ENCODE assay signal across 22 cellular contexts in genomic region chr1:113210248-113210647, GRCh38.
DNase-seq lines count a peak whose midpoint lies in the region; ATAC-seq, FAIRE-seq and TF ChIP-seq lines count a peak whose summit lies in the region.
"Had no signal": no experiment of that assay in that cellular context is flagged by ENCODE, and none has a peak within 500 bp of the region (broad histone marks: within the 10 kb centered on the region; RNA-seq: fewer than 3 reads in every experiment).

No MANE protein-coding gene starts in this region.

- DNase-seq in OCI-M1 (lab: John Stamatoyannopoulos, UW) (peak; percentile 57), K562 (ENCODE audit: extremely low read depth in 1 of 4, low spot score in 3 of 4) (peak; percentile 56 to 87 (median 68)), memory B cell (ENCODE audit: low spot score in 2 of 2) (no peak), upper lobe of right lung (no peak), NCI-H1105 treated with DMSO at 0.1 percent for 48 hours (lab: John Stamatoyannopoulos, UW) (no peak), NCI-H2171 treated with DMSO at 0.1 percent for 48 hours (lab: John Stamatoyannopoulos, UW) (no peak), glutamatergic neuron (no peak)
- DNase-seq: activated B cell treated with CpG ODN at 0.5 μM for 24 hours; activated CD8-positive, alpha-beta T cell treated with anti-CD3 and anti-CD28 coated beads for 36 hours; activated gamma-delta T cell; brain microvascular endothelial cell; CD4-positive, alpha-beta T cell; GF-D8; kidney glomerular epithelial cell; mesenchymal stem cell; natural killer cell; NCI-H1417; NCI-H446 treated with DMSO at 0.1 percent for 48 hours; right lobe of liver; SK-N-SH had no signal

- no peak for TF ChIP-seq POLR2A in K562 (conservative IDR thresholded peaks at IDR 0.05)

- no peaks in the 10 kb centered on the region for H3K36me3 ChIP-seq in K562 (ENCODE audit: control insufficient read depth, insufficient read depth, low read length)
- no peaks in the 10 kb centered on the region for H3K36me3 ChIP-seq in upper lobe of right lung
- H3K36me3 ChIP-seq: brain microvascular endothelial cell, right lobe of liver, vagina had no signal

- H3K27ac ChIP-seq in K562 (ENCODE audit: extremely low read depth, low read depth, low read length) (no peak overlapping the region; the same call in 2 of the 3 replicates), upper lobe of right lung (peak overlapping the region; percentile 14)
- H3K27ac ChIP-seq: brain microvascular endothelial cell, right lobe of liver, RWPE1, vagina had no signal

- H3K27me3 ChIP-seq in K562 (ENCODE audit: control insufficient read depth in 2 of 2, insufficient read depth in 2 of 2, low read length in 2 of 2) (no peaks in the 10 kb centered on the region), upper lobe of right lung (no peaks in the 10 kb centered on the region)
- H3K27me3 ChIP-seq: brain microvascular endothelial cell, right lobe of liver, vagina had no signal

- peak in 1 of 2 experiments; percentile 19; a peak in 1 of 4 replicates for TF ChIP-seq RAD21 in K562 (CRISPR knock-in tag; conservative IDR thresholded peaks at IDR 0.05 in 1 of 2, IDR thresholded peaks at IDR 0.05 in 1 of 2)

- POLR2A ChIA-PET in K562 (lab: Yijun Ruan, JAX): interaction anchor here (0.5 to 1.2 kb wide), 7 partner anchors 9 to 181 kb away, joined by 3 to 4 read pairs (median 3); partner anchors contain the start of gene LRIG2

- ATAC-seq in K562: peak; percentile 90
- ATAC-seq in memory B cell (ENCODE audit: low read depth): no peak
- peak; percentile 65 for ATAC-seq in upper lobe of right lung
- ATAC-seq: activated CD8-positive, alpha-beta T cell treated with anti-CD3 and anti-CD28 coated beads for 36 hours; natural killer cell; right lobe of liver had no signal

- H3K4me3 Mint-ChIP-seq in memory B cell (peak overlapping the region; percentile 30), glutamatergic neuron (ENCODE audit: unreplicated experiment) (no peak overlapping the region)
- H3K4me3 Mint-ChIP-seq: activated B cell treated with CpG ODN at 0.5 μM for 24 hours; activated CD8-positive, alpha-beta T cell treated with anti-CD3 and anti-CD28 coated beads for 36 hours; CD4-positive, alpha-beta T cell; natural killer cell had no signal

- TF ChIP-seq CTCF in K562 (IDR thresholded peaks at IDR 0.05 in 2 of 3, conservative IDR thresholded peaks at IDR 0.05 in 1 of 3; ENCODE audit: insufficient read depth in 2 of 3, low read depth in 1 of 3, low read length in 3 of 3): no peak
- no peak for TF ChIP-seq CTCF in upper lobe of right lung (IDR thresholded peaks at IDR 0.05)
- no peak for TF ChIP-seq CTCF in glutamatergic neuron (IDR thresholded peaks at IDR 0.05; ENCODE audit: partially characterized antibody, unreplicated experiment)

- CTCF ChIA-PET in K562 (lab: Yijun Ruan, JAX; ENCODE audit: low intra/inter-chr PET ratio): no interaction called here

- 0% methylated on average over 4 of the region's 4 CpGs for WGBS in K562 (ENCODE audit: insufficient coverage, low coverage, missing lambda C conversion rate)

- H3K27ac Mint-ChIP-seq in memory B cell (no peak overlapping the region), glutamatergic neuron (ENCODE audit: unreplicated experiment) (no peak overlapping the region)
- H3K27ac Mint-ChIP-seq: activated B cell treated with CpG ODN at 0.5 μM for 24 hours; activated CD8-positive, alpha-beta T cell treated with anti-CD3 and anti-CD28 coated beads for 36 hours; CD4-positive, alpha-beta T cell; natural killer cell had no signal

- BruUV-seq in K562 (replicated peaks; lab: Mats Ljungman, UMichigan): no TSS peak

- peaks cover 3% of the 10 kb centered on the region for H3K9me1 ChIP-seq in K562 (ENCODE audit: control insufficient read depth, insufficient read depth, low read length)

- H3K4me2 ChIP-seq in K562 (ENCODE audit: insufficient read depth, low read length): peak overlapping the region; percentile 47
- H3K4me2 ChIP-seq: SK-N-SH had no signal

- H3K4me1 ChIP-seq in K562 (replicated peaks in 1 of 2; ENCODE audit: control insufficient read depth in 2 of 2, insufficient read depth in 2 of 2, low read length in 2 of 2) (peaks cover 38 to 45% of the 10 kb centered on the region in 2 experiments), upper lobe of right lung (peaks cover 5% of the 10 kb centered on the region)
- H3K4me1 ChIP-seq: right lobe of liver, vagina had no signal

- H3K79me2 ChIP-seq in K562 (ENCODE audit: control insufficient read depth, insufficient read depth, low read length): no peaks in the 10 kb centered on the region

- H3K4me3 ChIP-seq in K562 (no peak overlapping the region), upper lobe of right lung (no peak overlapping the region)
- H3K4me3 ChIP-seq: right lobe of liver, vagina had no signal

- peaks cover 8% of the 10 kb centered on the region for H3K4me1 Mint-ChIP-seq in memory B cell
- H3K4me1 Mint-ChIP-seq in glutamatergic neuron (ENCODE audit: low read depth, unreplicated experiment): no peaks in the 10 kb centered on the region
- H3K4me1 Mint-ChIP-seq: natural killer cell had no signal

- TF ChIP-seq EP300 in K562 (IDR thresholded peaks at IDR 0.05; ENCODE audit: low read length): peak; percentile 57; the same call in 1 of the 2 replicates

- H3K36me3 Mint-ChIP-seq in memory B cell: peaks cover 2% of the 10 kb centered on the region
- peaks cover 2% of the 10 kb centered on the region for H3K36me3 Mint-ChIP-seq in glutamatergic neuron (ENCODE audit: unreplicated experiment)
- H3K36me3 Mint-ChIP-seq: natural killer cell had no signal

- H3K9me3 ChIP-seq in K562 (replicated peaks; ENCODE audit: control insufficient read depth, insufficient read depth, low read depth, low read length): peaks cover 8% of the 10 kb centered on the region; the same call in 1 of the 2 replicates
- no peaks in the 10 kb centered on the region for H3K9me3 ChIP-seq in upper lobe of right lung
- H3K9me3 ChIP-seq: right lobe of liver, SK-N-SH, vagina had no signal

- H4K20me1 ChIP-seq in K562 (replicated peaks; ENCODE audit: control insufficient read depth, insufficient read depth, low read length): no peaks in the 10 kb centered on the region

- peaks cover 3% of the 10 kb centered on the region for H3K9me3 Mint-ChIP-seq in memory B cell
- H3K9me3 Mint-ChIP-seq in glutamatergic neuron (ENCODE audit: unreplicated experiment): no peaks in the 10 kb centered on the region
- H3K9me3 Mint-ChIP-seq: activated CD8-positive, alpha-beta T cell treated with anti-CD3 and anti-CD28 coated beads for 36 hours; CD4-positive, alpha-beta T cell had no signal

- FAIRE-seq in K562 (lab: Jason Lieb, UNC): peak; percentile 86

- no peak overlapping the region for H3K9ac ChIP-seq in K562 (ENCODE audit: insufficient read depth in 1 of 2, low read depth in 2 of 2, low read length in 2 of 2)
- H3K9ac ChIP-seq: SK-N-SH had no signal

- peaks cover 7% of the 10 kb centered on the region for H3K27me3 Mint-ChIP-seq in memory B cell
- no peaks in the 10 kb centered on the region for H3K27me3 Mint-ChIP-seq in glutamatergic neuron (ENCODE audit: unreplicated experiment)

- in situ Hi-C loops in K562 (cut with MboI): no loop called here

- intact Hi-C loops in K562 (cut with micrococcal nuclease): no loop called here
- intact Hi-C loops in upper lobe of right lung (cut with DNase I): no loop called here

- peak overlapping the region; percentile 79 for H2AFZ ChIP-seq in K562 (ENCODE audit: low read depth, low read length)

TF ChIP-seq in K562, 482 proteins besides CTCF, POLR2A, EP300 and RAD21 (continues in another document):
- TF ChIP-seq MTA3 (IDR thresholded peaks at IDR 0.05; ENCODE audit: borderline replicate concordance): 0 out of 2 replicates have a peak, but pooled peaks have one; percentile 61
- TF ChIP-seq MBD2 (IDR thresholded peaks at IDR 0.05; ENCODE audit: borderline replicate concordance, low read depth): peak; percentile 39; the same call in 1 of the 2 replicates
- peak in 1 of 3 experiments; percentile 64 for TF ChIP-seq YY1 (IDR thresholded peaks at IDR 0.05; ENCODE audit: borderline replicate concordance in 1 of 3, control insufficient read depth in 1 of 3, extremely low read depth in 1 of 3, insufficient read depth in 3 of 3, insufficient read length in 1 of 3, insufficient replicate concordance in 2 of 3, low read depth in 1 of 3, low read length in 2 of 3)
- TF ChIP-seq NR2C2 (CRISPR knock-in tag; IDR thresholded peaks at IDR 0.05): no peak
- TF ChIP-seq NR2C2 (tag; IDR thresholded peaks at IDR 0.05): no peak
- 0 out of 2 replicates have a peak, but pooled peaks have one; percentile 31 for TF ChIP-seq GABPA (tag; conservative IDR thresholded peaks at IDR 0.05; ENCODE audit: low read depth)
- no peak for TF ChIP-seq NR2F6 (CRISPR knock-in tag; IDR thresholded peaks at IDR 0.05)
- peak in 1 of 2 experiments; percentile 50; a peak in 1 of 4 replicates for TF ChIP-seq TRIM24 (IDR thresholded peaks at IDR 0.05)
- TF ChIP-seq SMAD1 (IDR thresholded peaks at IDR 0.05; ENCODE audit: low read depth, low read length, partially characterized antibody): no peak
- TF ChIP-seq HDAC3 (IDR thresholded peaks at IDR 0.05; ENCODE audit: borderline replicate concordance, partially characterized antibody): no peak
- TF ChIP-seq ETV5 (CRISPR knock-in tag; IDR thresholded peaks at IDR 0.05; ENCODE audit: low read depth): peak; percentile 66
- TF ChIP-seq ZNF217 (CRISPR knock-in tag; IDR thresholded peaks at IDR 0.05): no peak
- TF ChIP-seq DPF2 (IDR thresholded peaks at IDR 0.05): peak; percentile 86
- no peak for TF ChIP-seq E2F8 (IDR thresholded peaks at IDR 0.05; ENCODE audit: low read depth, partially characterized antibody)
- no peak for TF ChIP-seq ZNF436 (CRISPR knock-in tag; IDR thresholded peaks at IDR 0.05)
- peak; percentile 30; the same call in 1 of the 2 replicates for TF ChIP-seq KLF16 (IDR thresholded peaks at IDR 0.05)

Comparison
In these comparisons a context has a peak if more than half of its experiments do, and no peak if none do; other contexts are left out.
1. DNase-seq: peak in OCI-M1 (single experiment) and K562 (4 of 4); none in memory B cell (0 of 2), upper lobe of right lung (single experiment), NCI-H1105 treated with DMSO at 0.1 percent for 48 hours (single experiment), NCI-H2171 treated with DMSO at 0.1 percent for 48 hours (single experiment) and glutamatergic neuron (single experiment).